In genomic region chr9:69759478-69760277, GRCh38 we compare ENCODE assay signal across 8 cellular contexts. TPM values are rescaled to one million over a fixed set of nuclear protein-coding genes. Genes with fewer than 3 reads are reported as not detected.
DNase-seq lines count a peak whose midpoint lies in the region; ATAC-seq, FAIRE-seq and TF ChIP-seq lines count a peak whose summit lies in the region.

TSS of gene PTAR1 (minus strand) at chr9:69760011. CDS start at chr9:69759938, 73 bp downstream.

- peak within 1 kb of the TSS; percentile 89 for H3K4me3 Mint-ChIP-seq in WTC11

- H3K27ac Mint-ChIP-seq in WTC11 = peak within 1 kb of the TSS; percentile 95

- POLR2A ChIA-PET in AG04450 (lab: Yijun Ruan, JAX) (interaction anchor here (0.8 to 1.3 kb wide), 2 partner anchors 87 to 497 kb away, joined by 4 to 13 read pairs; partner anchors contain the start of gene APBA1), WTC11 (lab: Charles Lee) (no interaction called here)

- no peaks in the 10 kb centered on the region for H3K36me3 ChIP-seq in bronchial epithelial cell (ENCODE audit: control insufficient read depth, insufficient read depth, low read length)
- no peaks in the 10 kb centered on the region for H3K36me3 ChIP-seq in smooth muscle cell (ENCODE audit: low read depth)

- H3K36me3 Mint-ChIP-seq in WTC11 = peaks cover 14% of the 10 kb centered on the region

- H3K9me3 Mint-ChIP-seq in WTC11 = no peaks in the 10 kb centered on the region

- CTCF ChIA-PET in AG04450 (lab: Charles Lee) (interaction anchor here (1.0 to 1.9 kb wide), 3 partner anchors 13 to 337 kb away, joined by 4 to 10 read pairs (median 4); no protein-coding TSS in a partner anchor), WTC11 (lab: Charles Lee) (interaction anchor here (0.8 to 1.0 kb wide), 3 partner anchors 13 to 87 kb away, joined by 3 read pairs; partner anchors contain the start of gene APBA1)

- peaks cover 40% of the 10 kb centered on the region for H3K4me1 ChIP-seq in smooth muscle cell (ENCODE audit: low read depth)

- peak within 1 kb of the TSS; percentile 97 for H3K4me2 ChIP-seq in smooth muscle cell

- ATAC-seq in GM18909 (IDR thresholded peaks at IDR 0.05; ENCODE audit: poor library complexity, unreplicated experiment) = peak; percentile 93
- peak; percentile 90 for ATAC-seq in HG03159 (IDR thresholded peaks at IDR 0.05; ENCODE audit: unreplicated experiment)
- peak; percentile 79 for ATAC-seq in WTC11

- peak within 1 kb of the TSS; percentile 99 for H2AFZ ChIP-seq in smooth muscle cell (ENCODE audit: low read depth)

- DNase-seq in AG04450 (ENCODE audit: low read depth, low spot score) (peak; percentile 67), NCI-H2227 (lab: John Stamatoyannopoulos, UW; ENCODE audit: unreplicated experiment) (peak; percentile 93), WTC11 (ENCODE audit: low spot score) (peak; percentile 87), bronchial epithelial cell (ENCODE audit: low read depth) (peak; percentile 69), iPS-NIHi7 (ENCODE audit: extremely low spot score) (peak; percentile 81), smooth muscle cell (lab: John Stamatoyannopoulos, UW; ENCODE audit: unreplicated experiment) (peak; percentile 63)

- no peaks in the 10 kb centered on the region for H3K27me3 ChIP-seq in AG04450 (ENCODE audit: control insufficient read depth, insufficient read depth, low read length)
- H3K27me3 ChIP-seq in bronchial epithelial cell (ENCODE audit: control insufficient read depth, insufficient read depth, low read length) = no peaks in the 10 kb centered on the region
- H3K27me3 ChIP-seq in smooth muscle cell (ENCODE audit: low read depth) = no peaks in the 10 kb centered on the region

- no peaks in the 10 kb centered on the region for H3K27me3 Mint-ChIP-seq in WTC11 (ENCODE audit: low read depth)

- no peaks in the 10 kb centered on the region for H3F3A ChIP-seq in smooth muscle cell (ENCODE audit: low read depth)

- peak within 1 kb of the TSS; percentile 88 for H3K27ac ChIP-seq in AG04450 (ENCODE audit: low read depth, low read length)
- peak within 1 kb of the TSS; percentile 88 for H3K27ac ChIP-seq in smooth muscle cell (ENCODE audit: low read depth)

- H3K9ac ChIP-seq in smooth muscle cell (ENCODE audit: low read depth) = peak within 1 kb of the TSS; percentile 88

- peaks cover 31% of the 10 kb centered on the region for H4K20me1 ChIP-seq in smooth muscle cell (ENCODE audit: low read depth)

- WGBS in smooth muscle cell (ENCODE audit: low lambda C conversion rate) = under 1% methylated on average over 90 of the region's 95 CpGs

- H3K9me3 ChIP-seq in AG04450 (ENCODE audit: control insufficient read depth, insufficient read depth, low read length) (no peaks in the 10 kb centered on the region), smooth muscle cell (replicated peaks; ENCODE audit: low read depth) (no peaks in the 10 kb centered on the region)

- H3K79me2 ChIP-seq in smooth muscle cell (ENCODE audit: low read depth) = peaks cover 39% of the 10 kb centered on the region

- H3K4me3 ChIP-seq in AG04450 (ENCODE audit: low read depth, low read length) (peak within 1 kb of the TSS; percentile 82), bronchial epithelial cell (ENCODE audit: low read depth, low read length) (peak within 1 kb of the TSS; percentile 88), smooth muscle cell (peak within 1 kb of the TSS; percentile 86)

- no peak for FAIRE-seq in bronchial epithelial cell (lab: Jason Lieb, UNC)

- peaks cover 55% of the 10 kb centered on the region for H3K4me1 Mint-ChIP-seq in WTC11

- TF ChIP-seq CTCF in AG04450 (IDR thresholded peaks at IDR 0.05; ENCODE audit: low read depth, low read length) = no peak
- no peak for TF ChIP-seq CTCF in WTC11 (IDR thresholded peaks at IDR 0.05)
- no peak for TF ChIP-seq CTCF in bronchial epithelial cell (IDR thresholded peaks at IDR 0.05; ENCODE audit: insufficient read depth, low read length, severe bottlenecking)
- TF ChIP-seq CTCF in smooth muscle cell (IDR thresholded peaks at IDR 0.05; ENCODE audit: borderline replicate concordance, insufficient read depth, poor library complexity, severe bottlenecking) = no peak

TF ChIP-seq in WTC11, 78 proteins besides CTCF, POLR2A, EP300 and RAD21 (continues in another document):
- TF ChIP-seq FOXP4 (CRISPR knock-in tag; IDR thresholded peaks at IDR 0.05) (peak; percentile 10; the same call in 1 of the 2 replicates), PREB (CRISPR knock-in tag; IDR thresholded peaks at IDR 0.05; ENCODE audit: borderline replicate concordance) (no peak), ZNF396 (CRISPR knock-in tag; IDR thresholded peaks at IDR 0.05; ENCODE audit: borderline replicate concordance) (no peak), PRDM15 (CRISPR knock-in tag; IDR thresholded peaks at IDR 0.05) (no peak), ELF4 (CRISPR knock-in tag; IDR thresholded peaks at IDR 0.05; ENCODE audit: low read depth) (no peak), TEAD1 (CRISPR knock-in tag; IDR thresholded peaks at IDR 0.05) (no peak), CDX4 (CRISPR knock-in tag; IDR thresholded peaks at IDR 0.05; ENCODE audit: borderline replicate concordance) (no peak), GRHL2 (CRISPR knock-in tag; IDR thresholded peaks at IDR 0.05; ENCODE audit: insufficient replicate concordance, severe bottlenecking) (no peak), CREB1 (CRISPR knock-in tag; IDR thresholded peaks at IDR 0.05) (no peak), FOXP1 (CRISPR knock-in tag; IDR thresholded peaks at IDR 0.05; ENCODE audit: borderline replicate concordance) (peak; percentile 66), SOX15 (CRISPR knock-in tag; IDR thresholded peaks at IDR 0.05) (no peak), ZNF219 (CRISPR knock-in tag; IDR thresholded peaks at IDR 0.05; ENCODE audit: borderline replicate concordance) (no peak)

RNA-seq across cellular contexts. Expression of gene PTAR1, which starts in this region (rescaled TPM):
- polyA plus RNA-seq in AG04450 (2011; rRNA removed) (20.2 and 23.9 TPM in 2 replicates), smooth muscle cell (6.8 and 7.9 TPM in 2 replicates)
- polyA minus RNA-seq in AG04450 (2011; rRNA and poly(A)+ RNA removed) = 42.0 and 64.9 TPM in 2 replicates
- total RNA-seq in WTC11 (2021) (71.5 to 90.8 TPM (median 76.9 TPM) in 3 replicates), bronchial epithelial cell (53.9 and 59.5 TPM in 2 replicates), smooth muscle cell (98.8 and 106 TPM in 2 replicates)

Comparison
In these comparisons a context has a peak if more than half of its experiments do, and no peak if none do; other contexts are left out.
1. Peak in every context shown above with its lines: DNase-seq, ATAC-seq, H3K4me3 ChIP-seq and H3K27ac ChIP-seq.